Comparison of ENCODE assay signal across 17 cellular contexts in genomic region chr18:58947136-58947732, GRCh38.
A peak's percentile ranks its signal among the peaks of the same experiment; 100 is the strongest.
DNase-seq lines count a peak whose midpoint lies in the region; ATAC-seq and TF ChIP-seq lines count a peak whose summit lies in the region.
"Had no signal": no experiment of that assay in that cellular context is flagged by ENCODE, and none has a peak within 500 bp of the region (broad histone marks: within the 10 kb centered on the region; RNA-seq: fewer than 3 reads in every experiment).

No MANE protein-coding gene starts in this region.

- no peaks in the 10 kb centered on the region for H3K36me3 Mint-ChIP-seq in activated T-cell treated with anti-CD3 and anti-CD28 coated beads, Interleukin-2, amount 50 U/mL, for 24 hours (ENCODE audit: low read depth)

- H3F3A ChIP-seq in MM.1S (ENCODE audit: insufficient read depth, low read length): no peaks in the 10 kb centered on the region

- H3K27me3 ChIP-seq in thoracic aorta (replicated peaks; ENCODE audit: insufficient read depth) (no peaks in the 10 kb centered on the region), MM.1S (replicated peaks; ENCODE audit: insufficient read depth, low read length) (no peaks in the 10 kb centered on the region)
- H3K27me3 ChIP-seq: tibial nerve had no signal

- H3K4me3 Mint-ChIP-seq in activated T-cell treated with anti-CD3 and anti-CD28 coated beads, Interleukin-2, amount 50 U/mL, for 24 hours: no peak overlapping the region
- H3K4me3 Mint-ChIP-seq: activated T-cell treated with anti-CD3 and anti-CD28 coated beads, Interleukin-2, amount 50 U/mL, for 4 hours had no signal

- H3K4me1 Mint-ChIP-seq in activated T-cell treated with anti-CD3 and anti-CD28 coated beads, Interleukin-2, amount 50 U/mL, for 24 hours (ENCODE audit: low read depth): peaks cover 4% of the 10 kb centered on the region

- H3K27ac ChIP-seq in thoracic aorta (peak overlapping the region; percentile 23 to 39), MM.1S (ENCODE audit: low read length) (no peak overlapping the region)
- H3K27ac ChIP-seq: tibial nerve had no signal

- ATAC-seq in HG02870 (IDR thresholded peaks at IDR 0.05; ENCODE audit: unreplicated experiment) (peak; percentile 45), thoracic aorta (ENCODE audit: insufficient number of reproducible peaks, low FRiP score, low read depth) (no peak)
- ATAC-seq: Panc1 had no signal

- no peak for DNase-seq in activated T-cell treated with anti-CD3 and anti-CD28 coated beads, Interleukin-2, amount 50 U/mL, for 24 hours
- DNase-seq in activated T-cell treated with anti-CD3 and anti-CD28 coated beads, Interleukin-2, amount 50 U/mL, for 48 hours: no peak
- DNase-seq in astrocyte of the hippocampus (ENCODE audit: low read depth, low spot score): peak; percentile 17
- DNase-seq in thoracic aorta (ENCODE audit: low spot score): no peak
- DNase-seq in activated gamma-delta T cell (lab: John Stamatoyannopoulos, UW): no peak
- DNase-seq in stimulated activated CD4-positive, alpha-beta T cell treated with anti-CD3 and anti-CD28 coated beads, Interleukin-15, amount 100 ng/mL, for 24 hours: no peak
- DNase-seq in MM.1S: no peak
- DNase-seq: activated T-cell treated with anti-CD3 and anti-CD28 coated beads, Interleukin-2, amount 50 U/mL, for 4 hours; Caco-2; GDM1; GOT3; mammary epithelial cell; NCI-H510A; occipital lobe had no signal

- H3K79me2 ChIP-seq in MM.1S (ENCODE audit: low read length): no peaks in the 10 kb centered on the region

- H3K36me3 ChIP-seq in thoracic aorta (peaks cover 4% of the 10 kb centered on the region), MM.1S (replicated peaks; ENCODE audit: insufficient read depth, low read length) (no peaks in the 10 kb centered on the region)

- H3K9ac ChIP-seq in MM.1S (ENCODE audit: low read length): no peak overlapping the region

- H3K9me3 ChIP-seq in thoracic aorta: no peaks in the 10 kb centered on the region
- no peaks in the 10 kb centered on the region for H3K9me3 ChIP-seq in MM.1S (replicated peaks; ENCODE audit: insufficient read depth, low read length)
- H3K9me3 ChIP-seq: Caco-2, tibial nerve had no signal

- H3K9me3 Mint-ChIP-seq in activated T-cell treated with anti-CD3 and anti-CD28 coated beads, Interleukin-2, amount 50 U/mL, for 24 hours: no peaks in the 10 kb centered on the region
- H3K9me3 Mint-ChIP-seq: activated T-cell treated with anti-CD3 and anti-CD28 coated beads, Interleukin-2, amount 50 U/mL, for 4 hours had no signal

- H3K4me2 ChIP-seq in MM.1S (ENCODE audit: low read depth, low read length): no peak overlapping the region

- H3K4me1 ChIP-seq in thoracic aorta (ENCODE audit: control insufficient read depth in 1 of 2, low read depth in 2 of 2): peaks cover 8 to 64% of the 10 kb centered on the region in 2 donors
- H3K4me1 ChIP-seq in MM.1S (ENCODE audit: low read length): no peaks in the 10 kb centered on the region

- H3K27me3 Mint-ChIP-seq in activated T-cell treated with anti-CD3 and anti-CD28 coated beads, Interleukin-2, amount 50 U/mL, for 24 hours: peaks cover 14% of the 10 kb centered on the region

- no peaks in the 10 kb centered on the region for H3K9me2 ChIP-seq in MM.1S (replicated peaks; ENCODE audit: insufficient read depth, low read length)

- H4K20me1 ChIP-seq in MM.1S (ENCODE audit: insufficient read depth, low read length): no peaks in the 10 kb centered on the region

- peak overlapping the region; percentile 3 for H3K27ac Mint-ChIP-seq in activated T-cell treated with anti-CD3 and anti-CD28 coated beads, Interleukin-2, amount 50 U/mL, for 24 hours

- TF ChIP-seq CTCF in thoracic aorta (IDR thresholded peaks at IDR 0.05) (no peak), MM.1S (IDR thresholded peaks at IDR 0.05; ENCODE audit: low read length) (no peak)

- no peak overlapping the region for H2AFZ ChIP-seq in MM.1S (ENCODE audit: low read length)

- H3K4me3 ChIP-seq in thoracic aorta: no peak overlapping the region
- H3K4me3 ChIP-seq in MM.1S (ENCODE audit: low read length): no peak overlapping the region
- H3K4me3 ChIP-seq: tibial nerve had no signal
